2 cellular contexts compared by ENCODE assay signal in the genomic region with DNA sequence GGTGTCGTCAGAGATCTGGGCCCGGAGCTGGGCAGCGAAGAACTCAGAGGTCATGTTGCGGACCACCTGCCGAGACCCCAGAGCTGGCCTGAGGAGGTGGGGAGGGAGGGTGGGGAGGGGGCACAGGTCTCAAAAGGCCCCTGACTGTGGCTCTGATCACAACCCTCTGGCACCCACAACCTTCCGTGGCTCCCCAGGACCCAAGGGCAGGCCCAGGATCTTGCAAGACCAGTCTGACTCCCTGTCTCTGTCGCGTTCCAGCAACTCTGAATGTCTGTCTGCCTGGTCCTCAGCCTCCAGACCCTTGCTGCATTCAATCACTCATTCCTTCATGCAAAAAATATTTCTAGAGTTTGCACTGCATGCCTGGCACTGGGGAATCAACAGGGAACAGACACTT. TPM values are rescaled to one million over a fixed set of nuclear protein-coding genes. Genes with fewer than 3 reads are reported as not detected.
"Had no signal": no experiment of that assay in that cellular context is flagged by ENCODE, and none has a peak within 500 bp of the region (broad histone marks: within the 10 kb centered on the region; RNA-seq: fewer than 3 reads in every experiment).

No MANE protein-coding gene starts in this region.

RNA-seq across cellular contexts. Expression of a gene that starts 4.5 kb away (rescaled TPM):
- total RNA-seq: M059J, NCI-H460 had no signal
